ENCODE assay signal across 13 cellular contexts in the genomic region with DNA sequence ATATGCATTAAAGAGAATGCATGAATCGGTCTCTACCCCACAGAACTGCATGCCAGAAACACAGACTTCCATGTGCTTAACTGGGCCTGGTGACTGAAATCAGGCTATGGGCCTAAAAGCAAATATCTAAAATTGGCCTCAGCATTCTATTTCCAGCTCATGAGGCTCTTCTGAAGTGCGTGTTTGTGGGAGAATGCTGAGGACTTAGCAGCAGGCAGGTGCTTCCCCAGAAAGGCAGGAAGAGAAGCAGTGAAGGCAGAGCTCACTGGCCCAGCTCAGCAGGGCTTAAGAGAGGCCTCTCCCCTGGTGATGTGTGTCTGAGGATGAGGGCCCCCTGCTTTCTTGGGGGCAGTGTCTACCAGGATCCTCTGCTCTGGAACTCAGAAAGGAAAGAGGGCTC. TPM values are rescaled to one million over a fixed set of nuclear protein-coding genes. Genes with fewer than 3 reads are reported as not detected.
DNase-seq lines count a peak whose midpoint lies in the region; ATAC-seq, FAIRE-seq and TF ChIP-seq lines count a peak whose summit lies in the region.
"Had no signal": no experiment of that assay in that cellular context is flagged by ENCODE, and none has a peak within 500 bp of the region (broad histone marks: within the 10 kb centered on the region; RNA-seq: fewer than 3 reads in every experiment).

No MANE protein-coding gene starts in this region.

- ATAC-seq in GM21619 (IDR thresholded peaks at IDR 0.05; ENCODE audit: unreplicated experiment): peak; percentile 90
- peak; percentile 85 for ATAC-seq in HG03432 (IDR thresholded peaks at IDR 0.05; ENCODE audit: unreplicated experiment)
- no peak for ATAC-seq in foreskin keratinocyte

- H3K4me3 ChIP-seq in CD4-positive, alpha-beta memory T cell (ENCODE audit: low read length in 2 of 2): no peak overlapping the region
- no peak overlapping the region for H3K4me3 ChIP-seq in MM.1S (ENCODE audit: low read length)
- H3K4me3 ChIP-seq: sigmoid colon had no signal

- POLR2A ChIA-PET in CD4-positive, alpha-beta memory T cell (lab: Charles Lee; ENCODE audit: partially characterized antibody): no interaction called here

- H3K27ac Mint-ChIP-seq in CD4-positive, alpha-beta memory T cell: no peak overlapping the region

- DNase-seq in GM12892 (ENCODE audit: insufficient read length) (peak; percentile 62), inferior parietal cortex (ENCODE audit: extremely low spot score) (peak; percentile 50), foreskin keratinocyte (no peak), MM.1S (no peak)
- no peak for DNase-seq in CD4-positive, alpha-beta memory T cell
- no peak for DNase-seq in activated CD4-positive, CD25-positive, alpha-beta regulatory T cell treated with anti-CD3 and anti-CD28 coated beads, Interleukin-2, amount 50 U/mL, for 72 hours
- DNase-seq: activated naive CD4-positive, alpha-beta T cell treated with anti-CD3 and anti-CD28 coated beads, Interleukin-2, amount 50 U/mL, for 16 hours; KBM-7; NCI-H187; sigmoid colon had no signal

- CTCF ChIA-PET in CD4-positive, alpha-beta memory T cell (lab: Charles Lee; ENCODE audit: partially characterized antibody): no interaction called here

- no peak overlapping the region for H3K4me2 ChIP-seq in MM.1S (ENCODE audit: low read depth, low read length)

- TF ChIP-seq CTCF in foreskin keratinocyte (conservative IDR thresholded peaks at IDR 0.05) (no peak), MM.1S (IDR thresholded peaks at IDR 0.05; ENCODE audit: low read length) (no peak)

- peaks cover 0 to 13% (median 1%) of the 10 kb centered on the region in 8 donors for H3K9me3 Mint-ChIP-seq in CD4-positive, alpha-beta memory T cell

- no peaks in the 10 kb centered on the region for H3K36me3 Mint-ChIP-seq in CD4-positive, alpha-beta memory T cell

- H3K27ac ChIP-seq in CD4-positive, alpha-beta memory T cell (ENCODE audit: low read depth, low read length): no peak overlapping the region
- H3K27ac ChIP-seq in foreskin keratinocyte (no peak overlapping the region), MM.1S (ENCODE audit: low read length) (no peak overlapping the region)

- H3K27me3 Mint-ChIP-seq in CD4-positive, alpha-beta memory T cell: no peaks in the 10 kb centered on the region

- peaks cover 0 to 1% (median 0%) of the 10 kb centered on the region in 4 donors for H3K4me1 Mint-ChIP-seq in CD4-positive, alpha-beta memory T cell

- H3K4me1 ChIP-seq in CD4-positive, alpha-beta memory T cell (ENCODE audit: insufficient read depth, low read length): no peaks in the 10 kb centered on the region
- no peaks in the 10 kb centered on the region for H3K4me1 ChIP-seq in foreskin keratinocyte
- no peaks in the 10 kb centered on the region for H3K4me1 ChIP-seq in MM.1S (ENCODE audit: low read length)

- H3K9me3 ChIP-seq in CD4-positive, alpha-beta memory T cell (ENCODE audit: control insufficient read depth in 1 of 2, low read length in 2 of 2): no peaks in the 10 kb centered on the region
- H3K9me3 ChIP-seq in MM.1S (replicated peaks; ENCODE audit: insufficient read depth, low read length): no peaks in the 10 kb centered on the region
- H3K9me3 ChIP-seq: sigmoid colon had no signal

- no peak for FAIRE-seq in GM12892 (lab: Jason Lieb, UNC)
- FAIRE-seq: G401.6 had no signal

- no peaks in the 10 kb centered on the region for H3K9me2 ChIP-seq in MM.1S (replicated peaks; ENCODE audit: insufficient read depth, low read length)

- H3K27me3 ChIP-seq in CD4-positive, alpha-beta memory T cell (ENCODE audit: insufficient read depth, low read length): no peaks in the 10 kb centered on the region
- H3K27me3 ChIP-seq in foreskin keratinocyte (no peaks in the 10 kb centered on the region), MM.1S (replicated peaks; ENCODE audit: insufficient read depth, low read length) (no peaks in the 10 kb centered on the region)
- H3K27me3 ChIP-seq: sigmoid colon had no signal

- no peaks in the 10 kb centered on the region for H3K79me2 ChIP-seq in MM.1S (ENCODE audit: low read length)

- H2AFZ ChIP-seq in MM.1S (ENCODE audit: low read length): no peak overlapping the region

- intact Hi-C loops in CD4-positive, alpha-beta memory T cell (cut with micrococcal nuclease): no loop called here

- H3K4me3 Mint-ChIP-seq in CD4-positive, alpha-beta memory T cell: no peak overlapping the region

- 0 out of 2 replicates have a peak, but pooled peaks have one; percentile 33 for TF ChIP-seq POLR2A in GM12892 (IDR thresholded peaks at IDR 0.05; ENCODE audit: low read depth, low read length)

- H3F3A ChIP-seq in MM.1S (ENCODE audit: insufficient read depth, low read length): no peaks in the 10 kb centered on the region

- no peaks in the 10 kb centered on the region for H4K20me1 ChIP-seq in MM.1S (ENCODE audit: insufficient read depth, low read length)

- H3K9ac ChIP-seq in MM.1S (ENCODE audit: low read length): no peak overlapping the region

- H3K36me3 ChIP-seq in CD4-positive, alpha-beta memory T cell (ENCODE audit: insufficient read depth, low read length): no peaks in the 10 kb centered on the region
- H3K36me3 ChIP-seq in MM.1S (replicated peaks; ENCODE audit: insufficient read depth, low read length): no peaks in the 10 kb centered on the region
- H3K36me3 ChIP-seq: sigmoid colon had no signal

RNA-seq across cellular contexts. Expression of gene ADGRD1, which starts 48.6 kb away (rescaled TPM):
- 0.91 TPM for polyA plus RNA-seq in GM12892 (2012; ENCODE audit: missing spikeins)
- total RNA-seq in CD4-positive, alpha-beta memory T cell: not detected
- polyA plus RNA-seq in CD4-positive, alpha-beta memory T cell: not detected
- not detected in 2 replicates for total RNA-seq in foreskin keratinocyte
- not detected in 2 replicates for polyA plus RNA-seq in foreskin keratinocyte

Comparison
In these comparisons a context has a peak if more than half of its experiments do, and no peak if none do; other contexts are left out.
1. DNase-seq: peak in GM12892 (single experiment) and inferior parietal cortex (single experiment); none in CD4-positive, alpha-beta memory T cell (0 of 5), activated CD4-positive, CD25-positive, alpha-beta regulatory T cell treated with anti-CD3 and anti-CD28 coated beads, Interleukin-2, amount 50 U/mL, for 72 hours (single experiment), foreskin keratinocyte (0 of 2) and MM.1S (single experiment).